In genomic region chrX:151359931-151360871, GRCh38 we compare ENCODE assay signal across 8 cellular contexts. TPM values are rescaled to one million over a fixed set of nuclear protein-coding genes. Genes with fewer than 3 reads are reported as not detected.
A peak's percentile ranks its signal among the peaks of the same experiment; 100 is the strongest.
DNase-seq lines count a peak whose midpoint lies in the region; ATAC-seq and TF ChIP-seq lines count a peak whose summit lies in the region.

No MANE protein-coding gene starts in this region.

- in situ Hi-C loops in IMR-90 (cut with MboI; ENCODE audit: low sequenced_read_pairs): no loop called here

- no peak overlapping the region for H3K9ac ChIP-seq in IMR-90 (ENCODE audit: low read depth, low read length)
- no peak overlapping the region for H3K9ac ChIP-seq in mesenchymal stem cell (ENCODE audit: low read length)

- DNase-seq in COLO668 (lab: John Stamatoyannopoulos, UW; ENCODE audit: unreplicated experiment) (peak; percentile 39), IMR-90 (no peak), dermis blood vessel endothelial cell (peak; percentile 41), mesenchymal stem cell (peak; percentile 3), type B pancreatic cell (ENCODE audit: extremely low spot score, unreplicated experiment) (no peak)
- peak; percentile 1 for DNase-seq in activated CD4-positive, CD25-positive, alpha-beta regulatory T cell treated with anti-CD3 and anti-CD28 coated beads, Interleukin-2, amount 50 U/mL, for 16 hours (ENCODE audit: low read depth, low spot score)

- no peak overlapping the region for H2AK9ac ChIP-seq in IMR-90 (replicated peaks; ENCODE audit: low read depth, low read length, poor library complexity)

- H3K27me3 ChIP-seq in IMR-90 (ENCODE audit: control insufficient read depth, insufficient read depth, low read length): no peaks in the 10 kb centered on the region
- H3K27me3 ChIP-seq in mesenchymal stem cell (ENCODE audit: control insufficient read depth in 1 of 2, insufficient read depth in 1 of 2, low read length in 2 of 2): peaks cover 4 to 15% of the 10 kb centered on the region in 2 experiments

- peak; percentile 33; the same call in 1 of the 2 replicates for TF ChIP-seq RAD21 in IMR-90 (IDR thresholded peaks at IDR 0.05; ENCODE audit: low read length)

- H2BK15ac ChIP-seq in IMR-90 (ENCODE audit: low read depth, low read length) (no peak overlapping the region), mesenchymal stem cell (ENCODE audit: low read depth, poor library complexity, severe bottlenecking) (no peak overlapping the region)

- no peak overlapping the region for H3K27ac ChIP-seq in IMR-90 (ENCODE audit: insufficient read depth, low read length)
- H3K27ac ChIP-seq in mesenchymal stem cell (ENCODE audit: low read length, poor library complexity, severe bottlenecking): no peak overlapping the region

- no peak overlapping the region for H2BK12ac ChIP-seq in mesenchymal stem cell (ENCODE audit: low read length in 2 of 2)

- no TSS peak for BruUV-seq in IMR-90 (replicated peaks; lab: Mats Ljungman, UMichigan)

- no peak overlapping the region for H3K14ac ChIP-seq in IMR-90 (replicated peaks; ENCODE audit: low read depth, low read length)
- H3K14ac ChIP-seq in mesenchymal stem cell (ENCODE audit: low read length in 2 of 2): no peak overlapping the region

- POLR2A ChIA-PET in IMR-90 (lab: Charles Lee; ENCODE audit: unreplicated experiment): no interaction called here

- H3K9me3 Mint-ChIP-seq in type B pancreatic cell: no peaks in the 10 kb centered on the region

- dilution Hi-C loops in IMR-90 (cut with HindIII; ENCODE audit: low sequenced_read_pairs, unreplicated experiment): no loop called here

- H3K27me3 Mint-ChIP-seq in type B pancreatic cell: peaks cover 14% of the 10 kb centered on the region

- H3K9me3 ChIP-seq in IMR-90 (ENCODE audit: control insufficient read depth, insufficient read depth, low read length) (no peaks in the 10 kb centered on the region), mesenchymal stem cell (ENCODE audit: control insufficient read depth, low read length) (no peaks in the 10 kb centered on the region)

- no CpG with 5 or more reads among the region's 25 CpGs for WGBS in IMR-90 (ENCODE audit: extremely low coverage in 2 of 2, insufficient read length in 1 of 2), 2 experiments
- 29% methylated on average over 14 of the region's 25 CpGs for WGBS in mesenchymal stem cell

- H3K4ac ChIP-seq in IMR-90 (ENCODE audit: low read depth, low read length): no peak overlapping the region
- H3K4ac ChIP-seq in mesenchymal stem cell (ENCODE audit: low read depth in 1 of 2, low read length in 2 of 2): no peak overlapping the region

- TF ChIP-seq CTCF in IMR-90 (conservative IDR thresholded peaks at IDR 0.05; ENCODE audit: low read depth, low read length): peak; percentile 45
- TF ChIP-seq CTCF in type B pancreatic cell (conservative IDR thresholded peaks at IDR 0.05): peak; percentile 76

- H3K18ac ChIP-seq in IMR-90 (ENCODE audit: low read depth, low read length): no peak overlapping the region
- H3K18ac ChIP-seq in mesenchymal stem cell (ENCODE audit: low read depth in 1 of 2, low read length in 2 of 2): no peak overlapping the region

- no peaks in the 10 kb centered on the region for H3K36me3 Mint-ChIP-seq in type B pancreatic cell

- H4K8ac ChIP-seq in IMR-90 (ENCODE audit: low read depth in 2 of 2, low read length in 2 of 2): no peak overlapping the region
- no peak overlapping the region for H4K8ac ChIP-seq in mesenchymal stem cell (ENCODE audit: low read length)

- H2BK120ac ChIP-seq in IMR-90 (ENCODE audit: low read depth, low read length): no peak overlapping the region
- H2BK120ac ChIP-seq in mesenchymal stem cell (ENCODE audit: low read depth, low read length): no peak overlapping the region

- no peaks in the 10 kb centered on the region for H3K9me1 ChIP-seq in IMR-90 (ENCODE audit: insufficient read depth, low read length)

- ATAC-seq in GM19395 (IDR thresholded peaks at IDR 0.05; ENCODE audit: unreplicated experiment): peak; percentile 82
- ATAC-seq in IMR-90 (ENCODE audit: low read depth): peak; percentile 74
- ATAC-seq in HG03135 (IDR thresholded peaks at IDR 0.05; ENCODE audit: unreplicated experiment): no peak

- no peak overlapping the region for H3K56ac ChIP-seq in IMR-90 (ENCODE audit: extremely low read depth, insufficient read depth, low read length)

- H2BK20ac ChIP-seq in IMR-90 (ENCODE audit: low read depth, low read length): no peak overlapping the region

- peak overlapping the region; percentile 49 for H3K4me3 Mint-ChIP-seq in type B pancreatic cell

- H3K4me3 ChIP-seq in IMR-90 (ENCODE audit: insufficient read depth, low read depth, low read length) (no peak overlapping the region), mesenchymal stem cell (ENCODE audit: insufficient read depth in 1 of 2, low read depth in 1 of 2, low read length in 2 of 2) (no peak overlapping the region)

- H2AK5ac ChIP-seq in IMR-90 (ENCODE audit: low read depth, low read length) (no peak overlapping the region), mesenchymal stem cell (ENCODE audit: low read length, severe bottlenecking) (no peak overlapping the region)

- H2BK5ac ChIP-seq in IMR-90 (ENCODE audit: low read depth, low read length, poor library complexity, severe bottlenecking): no peak overlapping the region
- H2BK5ac ChIP-seq in mesenchymal stem cell (ENCODE audit: low read depth, low read length, poor library complexity, severe bottlenecking): no peak overlapping the region

- no peak for TF ChIP-seq POLR2A in IMR-90 (IDR thresholded peaks at IDR 0.05; ENCODE audit: low read depth, low read length)

- no peak overlapping the region for H4K5ac ChIP-seq in IMR-90 (ENCODE audit: low read depth, low read length)

- H4K20me1 ChIP-seq in IMR-90 (ENCODE audit: insufficient read depth, low read length): no peaks in the 10 kb centered on the region

- H3K27ac Mint-ChIP-seq in type B pancreatic cell: no peak overlapping the region

- H3K4me1 ChIP-seq in IMR-90 (ENCODE audit: control insufficient read depth, insufficient read depth, low read length) (no peaks in the 10 kb centered on the region), mesenchymal stem cell (ENCODE audit: control insufficient read depth, insufficient read depth, low read depth, low read length) (peaks cover 2% of the 10 kb centered on the region)

- 0 out of 2 replicates have a peak overlapping the region, but pooled peaks have one; percentile 41 for H3K4me2 ChIP-seq in IMR-90 (ENCODE audit: low read depth, low read length)
- H3K4me2 ChIP-seq in mesenchymal stem cell (ENCODE audit: low read length, poor library complexity, severe bottlenecking): no peak overlapping the region

- H3K79me1 ChIP-seq in IMR-90 (ENCODE audit: low read depth in 1 of 2, low read length in 2 of 2): no peaks in the 10 kb centered on the region
- no peaks in the 10 kb centered on the region for H3K79me1 ChIP-seq in mesenchymal stem cell (replicated peaks; ENCODE audit: low read length, poor library complexity, severe bottlenecking)

- H3K36me3 ChIP-seq in IMR-90 (ENCODE audit: control insufficient read depth, insufficient read depth, low read length) (no peaks in the 10 kb centered on the region), mesenchymal stem cell (ENCODE audit: control insufficient read depth in 1 of 2, insufficient read depth in 2 of 2, low read depth in 1 of 2, low read length in 2 of 2) (no peaks in the 10 kb centered on the region)

- no peaks in the 10 kb centered on the region for H3K4me1 Mint-ChIP-seq in type B pancreatic cell (ENCODE audit: unreplicated experiment)

- CTCF ChIA-PET in IMR-90 (lab: Yijun Ruan, JAX): interaction anchor here (0.6 to 1.3 kb wide), 5 partner anchors 18 to 506 kb away, joined by 3 to 4 read pairs (median 3); no protein-coding TSS in a partner anchor

- intact Hi-C loops in IMR-90 (cut with micrococcal nuclease): loop anchor here (2.0 kb wide), 1 partner anchor 209 kb away; no protein-coding TSS in a partner anchor

- H3K23ac ChIP-seq in IMR-90 (ENCODE audit: low read depth, low read length) (no peak overlapping the region), mesenchymal stem cell (ENCODE audit: low read length in 2 of 2) (no peak overlapping the region)

- H2AFZ ChIP-seq in IMR-90 (replicated peaks; ENCODE audit: low read length, poor library complexity) (peak overlapping the region; percentile 77), mesenchymal stem cell (ENCODE audit: low read depth, low read length) (no peak overlapping the region)

- H4K91ac ChIP-seq in IMR-90 (ENCODE audit: insufficient read depth, low read depth, low read length): no peak overlapping the region
- no peak overlapping the region for H4K91ac ChIP-seq in mesenchymal stem cell (ENCODE audit: low read length)

TF ChIP-seq in IMR-90, 13 proteins besides CTCF, POLR2A, EP300 and RAD21:
- TF ChIP-seq NFE2L2 (IDR thresholded peaks at IDR 0.05; ENCODE audit: low read depth, low read length) (no peak), SMC3 (IDR thresholded peaks at IDR 0.05; ENCODE audit: low read depth, low read length) (peak; percentile 23; the same call in 1 of the 2 replicates), CHD1 (IDR thresholded peaks at IDR 0.05; ENCODE audit: low read depth, low read length) (no peak)
- TF ChIP-seq, protein P1, sequence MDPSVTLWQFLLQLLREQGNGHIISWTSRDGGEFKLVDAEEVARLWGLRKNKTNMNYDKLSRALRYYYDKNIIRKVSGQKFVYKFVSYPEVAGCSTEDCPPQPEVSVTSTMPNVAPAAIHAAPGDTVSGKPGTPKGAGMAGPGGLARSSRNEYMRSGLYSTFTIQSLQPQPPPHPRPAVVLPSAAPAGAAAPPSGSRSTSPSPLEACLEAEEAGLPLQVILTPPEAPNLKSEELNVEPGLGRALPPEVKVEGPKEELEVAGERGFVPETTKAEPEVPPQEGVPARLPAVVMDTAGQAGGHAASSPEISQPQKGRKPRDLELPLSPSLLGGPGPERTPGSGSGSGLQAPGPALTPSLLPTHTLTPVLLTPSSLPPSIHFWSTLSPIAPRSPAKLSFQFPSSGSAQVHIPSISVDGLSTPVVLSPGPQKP (IDR thresholded peaks at IDR 0.05; ENCODE audit: borderline replicate concordance, low read depth, low read length): no peak
- TF ChIP-seq, protein P2, sequence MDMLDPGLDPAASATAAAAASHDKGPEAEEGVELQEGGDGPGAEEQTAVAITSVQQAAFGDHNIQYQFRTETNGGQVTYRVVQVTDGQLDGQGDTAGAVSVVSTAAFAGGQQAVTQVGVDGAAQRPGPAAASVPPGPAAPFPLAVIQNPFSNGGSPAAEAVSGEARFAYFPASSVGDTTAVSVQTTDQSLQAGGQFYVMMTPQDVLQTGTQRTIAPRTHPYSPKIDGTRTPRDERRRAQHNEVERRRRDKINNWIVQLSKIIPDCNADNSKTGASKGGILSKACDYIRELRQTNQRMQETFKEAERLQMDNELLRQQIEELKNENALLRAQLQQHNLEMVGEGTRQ (IDR thresholded peaks at IDR 0.05; ENCODE audit: low read depth, low read length): no peak

RNA-seq across cellular contexts. Expression of gene VMA21, which starts 36.8 kb away (rescaled TPM):
- total RNA-seq in IMR-90 (2012; rRNA removed): 28.5 and 49.4 TPM in 2 replicates
- 10.1 and 12.3 TPM in 2 replicates for polyA plus RNA-seq in IMR-90 (2012; rRNA removed)
- polyA plus RNA-seq in IMR-90 (2012; cell fraction: cytosol; rRNA removed): 4.2 and 4.7 TPM in 2 replicates
- 1.5 and 7.1 TPM in 2 replicates for polyA plus RNA-seq in IMR-90 (2012; cell fraction: nucleus; rRNA removed; ENCODE audit: low replicate concordance)
- total RNA-seq in dermis blood vessel endothelial cell: 60.6 and 60.9 TPM in 2 replicates
- 18.6 TPM for polyA plus RNA-seq in mesenchymal stem cell (2013, experiment 1 of 2)
- 19.4 TPM for polyA plus RNA-seq in mesenchymal stem cell (2013, experiment 2 of 2)
- total RNA-seq in type B pancreatic cell (ENCODE audit: low replicate concordance): 26.6 and 40.7 TPM in 2 replicates

Comparison
In these comparisons a context has a peak if more than half of its experiments do, and no peak if none do; other contexts are left out.
1. DNase-seq: peak in COLO668 (single experiment), activated CD4-positive, CD25-positive, alpha-beta regulatory T cell treated with anti-CD3 and anti-CD28 coated beads, Interleukin-2, amount 50 U/mL, for 16 hours (single experiment), dermis blood vessel endothelial cell (single experiment) and mesenchymal stem cell (single experiment); none in IMR-90 (single experiment) and type B pancreatic cell (single experiment).